Comparison of ENCODE assay signal across 1 cellular context in the genomic region with DNA sequence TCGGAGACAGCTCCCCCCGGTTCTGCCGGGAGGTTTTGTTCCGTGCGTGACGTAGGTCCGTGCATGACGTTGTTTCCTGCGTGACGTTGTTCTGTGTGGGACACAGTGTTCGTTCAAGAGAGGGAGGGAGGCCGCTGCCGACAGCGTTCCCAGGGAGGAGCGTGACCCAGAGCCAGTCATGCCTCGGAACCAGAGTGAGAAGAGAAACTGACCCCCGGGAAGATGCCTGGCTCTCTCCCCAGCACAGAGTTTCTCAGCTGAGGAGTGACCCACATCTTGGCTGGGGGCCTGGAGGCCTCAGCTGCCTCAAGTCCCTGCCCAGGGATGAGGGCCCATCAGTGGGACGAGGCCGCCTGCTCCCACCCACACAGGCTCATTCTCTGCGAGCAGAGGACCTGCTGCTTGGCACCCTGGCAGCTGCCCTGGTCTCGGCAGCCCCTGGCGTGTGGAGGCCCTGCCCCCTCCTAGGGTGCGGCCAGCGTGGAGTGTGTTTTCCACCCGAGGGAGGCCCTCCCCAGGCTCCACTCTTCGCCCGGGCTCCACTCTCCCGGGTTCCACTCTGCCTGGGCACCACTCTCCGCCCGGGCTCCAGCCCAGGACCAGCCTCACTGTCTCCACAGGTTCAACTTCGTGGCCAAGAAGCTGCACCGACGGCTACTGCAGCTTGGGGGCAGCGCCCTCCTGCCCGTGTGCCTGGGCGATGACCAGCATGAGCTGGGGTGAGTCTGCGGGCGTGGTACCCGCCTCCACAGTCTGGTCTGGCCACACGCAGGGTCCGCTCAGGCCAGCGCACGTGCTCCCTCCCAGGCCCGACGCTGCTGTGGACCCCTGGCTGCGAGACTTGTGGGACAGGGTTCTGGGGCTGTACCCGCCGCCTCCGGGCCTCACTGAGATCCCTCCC.
TF ChIP-seq lines count a peak whose summit lies in the region.

No MANE protein-coding gene starts in this region.

TF ChIP-seq in HCT116, 20 proteins besides CTCF, POLR2A, EP300 and RAD21 (continued from another document):
- TF ChIP-seq JUND (IDR thresholded peaks at IDR 0.05), result no peak
- no peak for TF ChIP-seq ELF1 (IDR thresholded peaks at IDR 0.05; ENCODE audit: borderline replicate concordance, low read depth)
- TF ChIP-seq EZH2phosphoT487 (IDR thresholded peaks at IDR 0.05; ENCODE audit: borderline replicate concordance), result no peak
- no peak for TF ChIP-seq CEBPB (IDR thresholded peaks at IDR 0.05; ENCODE audit: low read depth)
- no peak for TF ChIP-seq YY1 (IDR thresholded peaks at IDR 0.05; ENCODE audit: extremely low read depth, insufficient replicate concordance, low read depth, low read length)
- TF ChIP-seq FOSL1 (IDR thresholded peaks at IDR 0.05; ENCODE audit: low read depth), result no peak
- TF ChIP-seq SP1 (IDR thresholded peaks at IDR 0.05; ENCODE audit: low read depth), result no peak
- no peak for TF ChIP-seq REST (IDR thresholded peaks at IDR 0.05; ENCODE audit: low read depth)
- no peak for TF ChIP-seq CBX3 (IDR thresholded peaks at IDR 0.05; ENCODE audit: low read depth)
- TF ChIP-seq ATF3 (IDR thresholded peaks at IDR 0.05), result no peak
- TF ChIP-seq SIN3A (IDR thresholded peaks at IDR 0.05; ENCODE audit: low read depth), result no peak
